2 cellular contexts compared by ENCODE assay signal in genomic region chr5:80229902-80230255, GRCh38.
TF ChIP-seq lines count a peak whose summit lies in the region.

No MANE protein-coding gene starts in this region.

TF ChIP-seq in A549, 52 proteins besides CTCF, POLR2A, EP300 and RAD21 (continued from another document):
- no peak for TF ChIP-seq HOXA7 (CRISPR knock-in tag; IDR thresholded peaks at IDR 0.05)
- TF ChIP-seq ZC3H11A (IDR thresholded peaks at IDR 0.05) = no peak
- TF ChIP-seq HOXB5 (CRISPR knock-in tag; IDR thresholded peaks at IDR 0.05) = no peak
- TF ChIP-seq RNF2 (IDR thresholded peaks at IDR 0.05; ENCODE audit: borderline replicate concordance, low read depth) = no peak
- TF ChIP-seq SREBF2 (IDR thresholded peaks at IDR 0.05) = no peak
- TF ChIP-seq MAZ (IDR thresholded peaks at IDR 0.05; ENCODE audit: borderline replicate concordance, low read depth, low read length) = no peak
- no peak for TF ChIP-seq EHF (CRISPR knock-in tag; IDR thresholded peaks at IDR 0.05)
- TF ChIP-seq BHLHE40 (IDR thresholded peaks at IDR 0.05; ENCODE audit: low read depth, low read length) = no peak
- TF ChIP-seq HMGXB4 (CRISPR knock-in tag; IDR thresholded peaks at IDR 0.05; ENCODE audit: borderline replicate concordance) = no peak
- TF ChIP-seq EHMT2 (IDR thresholded peaks at IDR 0.05; ENCODE audit: low read depth) = no peak
- no peak for TF ChIP-seq ZSCAN20 (CRISPR knock-in tag; IDR thresholded peaks at IDR 0.05)
- no peak for TF ChIP-seq FOSL2 (IDR thresholded peaks at IDR 0.05)
- TF ChIP-seq FOSL2 (CRISPR knock-in tag; IDR thresholded peaks at IDR 0.05) = no peak

TF ChIP-seq in GM23338, 12 proteins besides CTCF, POLR2A, EP300 and RAD21 (continued from another document):
- TF ChIP-seq REST (IDR thresholded peaks at IDR 0.05; ENCODE audit: unreplicated experiment) (no peak), ETS1 (IDR thresholded peaks at IDR 0.05) (no peak), ZNF462 (CRISPR knock-in tag; IDR thresholded peaks at IDR 0.05) (no peak), NANOG (IDR thresholded peaks at IDR 0.05; ENCODE audit: borderline replicate concordance) (no peak)
